17 cellular contexts compared by ENCODE assay signal in genomic region chr10:69803809-69804208, GRCh38. TPM values are rescaled to one million over a fixed set of nuclear protein-coding genes. Genes with fewer than 3 reads are reported as not detected.
DNase-seq lines count a peak whose midpoint lies in the region; ATAC-seq and TF ChIP-seq lines count a peak whose summit lies in the region.
"Had no signal": no experiment of that assay in that cellular context is flagged by ENCODE, and none has a peak within 500 bp of the region (broad histone marks: within the 10 kb centered on the region; RNA-seq: fewer than 3 reads in every experiment).

No MANE protein-coding gene starts in this region.

- H3K27me3 Mint-ChIP-seq in HFFc6 (ENCODE audit: insufficient read depth), result peaks cover 3% of the 10 kb centered on the region
- no peaks in the 10 kb centered on the region for H3K27me3 Mint-ChIP-seq in chondrocyte (ENCODE audit: low read depth)

- intact Hi-C loops in tibial artery (cut with DNase I; ENCODE audit: low total_unique reads), result loop anchor here (2.0 to 5.0 kb wide), 3 partner anchors 67 to 157 kb away; no protein-coding TSS in a partner anchor
- intact Hi-C loops in left ventricle myocardium superior (cut with micrococcal nuclease), result loop anchor here (5.0 kb wide), 1 partner anchor 157 kb away; no protein-coding TSS in a partner anchor

- H3K9me3 Mint-ChIP-seq in HFFc6, result no peaks in the 10 kb centered on the region
- no peaks in the 10 kb centered on the region for H3K9me3 Mint-ChIP-seq in chondrocyte (ENCODE audit: low read depth)

- WGBS in mesodermal cell (ENCODE audit: insufficient coverage in 2 of 2), 2 experiments, result 83 to 85% methylated on average over 6 to 7 of the region's 7 CpGs

- peak overlapping the region; percentile 67 for H3K27ac Mint-ChIP-seq in HFFc6
- no peak overlapping the region for H3K27ac Mint-ChIP-seq in chondrocyte (ENCODE audit: unreplicated experiment)
- H3K27ac Mint-ChIP-seq: activated naive CD8-positive, alpha-beta T cell had no signal

- no peak for ATAC-seq in GM19467 (IDR thresholded peaks at IDR 0.05; ENCODE audit: unreplicated experiment)
- no peak for ATAC-seq in left ventricle myocardium superior
- ATAC-seq: heart left ventricle had no signal

- H3K4me1 ChIP-seq in mesodermal cell (ENCODE audit: control insufficient read depth, insufficient read depth, low read length, poor library complexity, severe bottlenecking), result peaks cover 49% of the 10 kb centered on the region
- H3K4me1 ChIP-seq in tibial artery, result peaks cover 0 to 34% (median 28%) of the 10 kb centered on the region in 4 donors

- peak overlapping the region; percentile 91 for H3K4me3 Mint-ChIP-seq in HFFc6
- H3K4me3 Mint-ChIP-seq in chondrocyte (ENCODE audit: unreplicated experiment), result peak overlapping the region; percentile 70
- H3K4me3 Mint-ChIP-seq: activated naive CD8-positive, alpha-beta T cell had no signal

- H3K4me1 Mint-ChIP-seq in HFFc6 (ENCODE audit: low read depth) (peaks cover 72% of the 10 kb centered on the region), chondrocyte (ENCODE audit: low read depth) (peaks cover 53% of the 10 kb centered on the region)

- H3K36me3 ChIP-seq in mesodermal cell (ENCODE audit: control insufficient read depth, insufficient read depth, low read length) (no peaks in the 10 kb centered on the region), tibial artery (no peaks in the 10 kb centered on the region)
- H3K36me3 ChIP-seq: heart left ventricle had no signal

- TF ChIP-seq CTCF in HFFc6 (IDR thresholded peaks at IDR 0.05) (no peak), chondrocyte (IDR thresholded peaks at IDR 0.05) (no peak), tibial artery (IDR thresholded peaks at IDR 0.05) (peak in 1 of 2 experiments; percentile 7)

- H3K27ac ChIP-seq in mesodermal cell (ENCODE audit: low read depth, low read length, severe bottlenecking) (no peak overlapping the region), tibial artery (peak overlapping the region; percentile 71 to 79)
- H3K27ac ChIP-seq: C4-2B, epithelial cell of prostate had no signal

- DNase-seq in HFFc6 (no peak), chondrocyte (ENCODE audit: low spot score) (no peak), tibial artery (peak in 1 of 2 donors; percentile 70), left ventricle myocardium superior (no peak), NCI-H1694 (lab: John Stamatoyannopoulos, UW) (no peak)
- DNase-seq: activated CD4-positive, alpha-beta T cell treated with anti-CD3 and anti-CD28 coated beads, Interleukin-2, amount 50 U/mL, for 1 hour; HCEC 1CT; heart left ventricle; kidney glomerular epithelial cell; NCI-H1092 treated with DMSO at 0.1 percent for 48 hours; Right ventricle myocardium superior; T1000 had no signal

- H3K36me3 Mint-ChIP-seq in HFFc6 (ENCODE audit: low read depth) (peaks cover 8% of the 10 kb centered on the region), chondrocyte (ENCODE audit: low read depth) (peaks cover 2% of the 10 kb centered on the region)
- H3K36me3 Mint-ChIP-seq: activated naive CD8-positive, alpha-beta T cell had no signal

- no peaks in the 10 kb centered on the region for H3K9me3 ChIP-seq in mesodermal cell (ENCODE audit: control insufficient read depth, low read length)
- H3K9me3 ChIP-seq in tibial artery, result no peaks in the 10 kb centered on the region
- H3K9me3 ChIP-seq: heart left ventricle had no signal

- peak overlapping the region; percentile 70 for H3K4me3 ChIP-seq in mesodermal cell (ENCODE audit: extremely low read depth, insufficient read depth, low read length, poor library complexity, severe bottlenecking)
- peak overlapping the region; percentile 61 to 68 for H3K4me3 ChIP-seq in tibial artery

- H3K27me3 ChIP-seq in tibial artery, result no peaks in the 10 kb centered on the region

RNA-seq across cellular contexts. Expression of gene COL13A1, which starts 2.1 kb away (rescaled TPM):
- total RNA-seq in HFFc6 (2021; fragmentation: NEBNext Ultra II Directional; extraction: Animal tissue kit (Norgen Biotek cat#: 25700)), result 10 to 100 TPM; 33.5 to 46.6 (median 38.1) TPM
- total RNA-seq in chondrocyte (25.6 to 52.1 TPM (median 27.5 TPM) in 3 replicates), left ventricle myocardium superior (1.0 TPM)
- 12.7 TPM for polyA plus RNA-seq in mesodermal cell (2013, experiment 1 of 2)
- polyA plus RNA-seq in mesodermal cell (2013, experiment 2 of 2), result 15.5 TPM

Comparison
In these comparisons a context has a peak if more than half of its experiments do, and no peak if none do; other contexts are left out.
1. RNA of gene COL13A1, which starts 2.1 kb away (total RNA-seq): 33.5 to 46.6 TPM in HFFc6 and 25.6 to 52.1 TPM in chondrocyte; 1.0 TPM in left ventricle myocardium superior (single experiment); every median in the first group is over 10 times any median in the second.